In genomic region chr4:161920304-161921052, GRCh38 we compare ENCODE assay signal across 19 cellular contexts.
"Had no signal": no experiment of that assay in that cellular context is flagged by ENCODE, and none has a peak within 500 bp of the region (broad histone marks: within the 10 kb centered on the region; RNA-seq: fewer than 3 reads in every experiment).

No MANE protein-coding gene starts in this region.

- ATAC-seq: activated naive CD4-positive, alpha-beta T cell treated with anti-CD3 and anti-CD28 coated beads, Interleukin-2, amount 50 U/mL, for 72 hours; lower lobe of right lung; naive thymus-derived CD8-positive, alpha-beta T cell; psoas muscle; right cardiac atrium; upper lobe of right lung had no signal

- H3K27me3 ChIP-seq: thyroid gland, upper lobe of right lung had no signal

- H3K36me3 ChIP-seq: lower lobe of right lung, thyroid gland, upper lobe of right lung, WERI-Rb-1 had no signal

- DNase-seq: activated CD4-positive, alpha-beta T cell treated with anti-CD3 and anti-CD28 coated beads, Interleukin-2, amount 50 U/mL, for 1 hour; activated CD4-positive, CD25-positive, alpha-beta regulatory T cell treated with anti-CD3 and anti-CD28 coated beads, Interleukin-2, amount 50 U/mL, for 72 hours; activated gamma-delta T cell treated with Interleukin-2 at 50 U/mL for 16 hours; activated T-cell treated with anti-CD3 and anti-CD28 coated beads, Interleukin-2, amount 50 U/mL, for 1 hour; aorta; dermis blood vessel endothelial cell; effector CD8-positive, alpha-beta T cell; erythroblast; foreskin fibroblast; lower lobe of right lung; naive thymus-derived CD8-positive, alpha-beta T cell; psoas muscle; right cardiac atrium; thyroid gland; upper lobe of right lung; WERI-Rb-1 had no signal

- H3K9me3 ChIP-seq: lower lobe of right lung, psoas muscle, thyroid gland, upper lobe of right lung had no signal

- H3K4me3 ChIP-seq: lower lobe of right lung, psoas muscle, thyroid gland, upper lobe of right lung had no signal

- FAIRE-seq: keratinocyte, TTC549 had no signal

- H3K27ac ChIP-seq: lower lobe of right lung, psoas muscle, upper lobe of right lung, WERI-Rb-1 had no signal

- H3K4me1 ChIP-seq: lower lobe of right lung, psoas muscle, upper lobe of right lung had no signal
